ENCODE assay signal across 15 cellular contexts in genomic region chr3:180018588-180018987, GRCh38. TPM values are rescaled to one million over a fixed set of nuclear protein-coding genes. Genes with fewer than 3 reads are reported as not detected.
DNase-seq lines count a peak whose midpoint lies in the region; ATAC-seq, FAIRE-seq and TF ChIP-seq lines count a peak whose summit lies in the region.
"Had no signal": no experiment of that assay in that cellular context is flagged by ENCODE, and none has a peak within 500 bp of the region (broad histone marks: within the 10 kb centered on the region; RNA-seq: fewer than 3 reads in every experiment).

No MANE protein-coding gene starts in this region.

- no peaks in the 10 kb centered on the region for H4K20me1 ChIP-seq in mammary epithelial cell (ENCODE audit: insufficient read depth, low read length)

- TF ChIP-seq CTCF in mammary epithelial cell (conservative IDR thresholded peaks at IDR 0.05 in 1 of 2, IDR thresholded peaks at IDR 0.05 in 1 of 2; ENCODE audit: extremely low read depth in 1 of 2, insufficient read depth in 1 of 2, low read depth in 1 of 2, low read length in 2 of 2) (peak in 1 of 2 donors; percentile 31), bronchial epithelial cell (IDR thresholded peaks at IDR 0.05; ENCODE audit: insufficient read depth, low read length, severe bottlenecking) (peak; percentile 9), mesothelial cell of epicardium (IDR thresholded peaks at IDR 0.05; ENCODE audit: unreplicated experiment) (no peak)

- CTCF ChIA-PET in mammary epithelial cell (lab: Charles Lee; ENCODE audit: low non-redundant PET): no interaction called here

- no peaks in the 10 kb centered on the region for H3K27me3 ChIP-seq in mammary epithelial cell (ENCODE audit: insufficient read depth, low read length)
- no peaks in the 10 kb centered on the region for H3K27me3 ChIP-seq in bronchial epithelial cell (ENCODE audit: control insufficient read depth, insufficient read depth, low read length)
- H3K27me3 ChIP-seq: gastroesophageal sphincter, pancreas had no signal

- no peak overlapping the region for H3K27ac Mint-ChIP-seq in mesothelial cell of epicardium
- H3K27ac Mint-ChIP-seq: activated CD8-positive, alpha-beta T cell treated with anti-CD3 and anti-CD28 coated beads, Interleukin-2, amount 10 ng/mL, durations not matched to agents 7 days and 5 days had no signal

- no peaks in the 10 kb centered on the region for H3K36me3 ChIP-seq in mammary epithelial cell (ENCODE audit: insufficient read depth, low read length)
- no peaks in the 10 kb centered on the region for H3K36me3 ChIP-seq in bronchial epithelial cell (ENCODE audit: control insufficient read depth, insufficient read depth, low read length)
- H3K36me3 ChIP-seq: gastroesophageal sphincter, pancreas had no signal

- DNase-seq in T47D (ENCODE audit: low read depth in 1 of 2, low spot score in 1 of 2): peak; percentile 42 to 71
- DNase-seq in mammary epithelial cell: no peak
- DNase-seq in bronchial epithelial cell (ENCODE audit: low read depth): no peak
- no peak for DNase-seq in mesothelial cell of epicardium (ENCODE audit: low spot score in 2 of 2, unreplicated experiment in 2 of 2)
- DNase-seq in NCI-H2107 treated with DMSO at 0.1 percent for 48 hours (lab: John Stamatoyannopoulos, UW; ENCODE audit: unreplicated experiment): no peak
- DNase-seq in DMS153 treated with DMSO at 0.1 percent for 48 hours (lab: John Stamatoyannopoulos, UW; ENCODE audit: unreplicated experiment): no peak
- DNase-seq in NOMO-1 treated with dmso at 0.1 percent for 144 hours (lab: John Stamatoyannopoulos, UW; ENCODE audit: unreplicated experiment): no peak
- DNase-seq: activated CD8-positive, alpha-beta T cell treated with anti-CD3 and anti-CD28 coated beads, Interleukin-2, amount 10 ng/mL, durations not matched to agents 7 days and 5 days; NCI-H187 treated with DMSO at 0.1 percent for 48 hours; pancreas; stimulated activated naive CD8-positive, alpha-beta T cell treated with anti-CD3 and anti-CD28 coated beads, Interleukin-15, Interleukin-2, amounts not matched to agents 100 U/mL and 50 U/mL, for 24 hours had no signal

- peak; percentile 69 for ATAC-seq in HG03064 (IDR thresholded peaks at IDR 0.05; ENCODE audit: low read depth, unreplicated experiment)
- ATAC-seq: A549; activated CD8-positive, alpha-beta T cell treated with anti-CD3 and anti-CD28 coated beads, Interleukin-2, amount 10 ng/mL, durations not matched to agents 7 days and 5 days; gastroesophageal sphincter; stimulated activated naive CD8-positive, alpha-beta T cell treated with anti-CD3 and anti-CD28 coated beads, Interleukin-15, Interleukin-2, amounts not matched to agents 100 U/mL and 50 U/mL, for 24 hours had no signal

- H3K4me3 Mint-ChIP-seq in mesothelial cell of epicardium: no peak overlapping the region
- H3K4me3 Mint-ChIP-seq: activated CD8-positive, alpha-beta T cell treated with anti-CD3 and anti-CD28 coated beads, Interleukin-2, amount 10 ng/mL, durations not matched to agents 7 days and 5 days had no signal

- H2AFZ ChIP-seq in mammary epithelial cell (ENCODE audit: low read depth, low read length): no peak overlapping the region

- 65% methylated on average over 4 of the region's 4 CpGs for WGBS in mammary epithelial cell (ENCODE audit: low coverage, missing lambda C conversion rate)

- H3K9me3 ChIP-seq in mammary epithelial cell (replicated peaks; ENCODE audit: insufficient read depth, low read length): no peaks in the 10 kb centered on the region
- H3K9me3 ChIP-seq: A549, gastroesophageal sphincter, pancreas had no signal

- in situ Hi-C loops in T47D (cut with HindIII; ENCODE audit: low pct_unique_long_range_greater_than_20kb, low sequenced_read_pairs) (no loop called here), mammary epithelial cell (cut with MboI; ENCODE audit: low sequenced_read_pairs in 2 of 2) (no loop called here)

- no peak overlapping the region for H3K27ac ChIP-seq in mammary epithelial cell (ENCODE audit: insufficient read depth, low read depth, low read length)
- H3K27ac ChIP-seq: A549, gastroesophageal sphincter, pancreas had no signal

- no peaks in the 10 kb centered on the region for H3K4me1 Mint-ChIP-seq in mesothelial cell of epicardium

- FAIRE-seq in bronchial epithelial cell (lab: Jason Lieb, UNC): no peak
- FAIRE-seq: A549, pancreas had no signal

- dilution Hi-C loops in mammary epithelial cell (cut with HindIII; ENCODE audit: low sequenced_read_pairs): no loop called here

- no TSS peak for BruUV-seq in mammary epithelial cell (replicated peaks; lab: Mats Ljungman, UMichigan)

- no peaks in the 10 kb centered on the region for H3K36me3 Mint-ChIP-seq in mesothelial cell of epicardium

- H3K4me2 ChIP-seq in mammary epithelial cell (ENCODE audit: insufficient read depth, low read depth, low read length): no peak overlapping the region
- H3K4me2 ChIP-seq: A549 had no signal

- no peaks in the 10 kb centered on the region for H3K9me3 Mint-ChIP-seq in mesothelial cell of epicardium

- H3K4me3 ChIP-seq in mammary epithelial cell (replicated peaks in 1 of 3; ENCODE audit: insufficient read depth in 1 of 3, low read depth in 2 of 3, low read length in 3 of 3) (no peak overlapping the region), bronchial epithelial cell (ENCODE audit: low read depth, low read length) (no peak overlapping the region)
- H3K4me3 ChIP-seq: A549, gastroesophageal sphincter, pancreas had no signal

- no peaks in the 10 kb centered on the region for H3K4me1 ChIP-seq in mammary epithelial cell (ENCODE audit: insufficient read depth, low read length)
- H3K4me1 ChIP-seq: A549, gastroesophageal sphincter, pancreas had no signal

- peaks cover 1% of the 10 kb centered on the region for H3K27me3 Mint-ChIP-seq in mesothelial cell of epicardium (ENCODE audit: low read depth)

- H3K9ac ChIP-seq in mammary epithelial cell (ENCODE audit: insufficient read depth, low read length): no peak overlapping the region

- H3K79me2 ChIP-seq in mammary epithelial cell (ENCODE audit: insufficient read depth, low read length): no peaks in the 10 kb centered on the region

- intact Hi-C loops in mammary epithelial cell (cut with micrococcal nuclease): no loop called here

RNA-seq across cellular contexts. Expression of gene PEX5L, which starts 18.1 kb away (rescaled TPM):
- total RNA-seq in mammary epithelial cell (1 to 10 TPM in 1 of 2 donors, under 1 TPM in 1; 0.83 to 7.1 TPM), bronchial epithelial cell (under 0.01 TPM in 2 replicates), mesothelial cell of epicardium (0.04 to 0.32 TPM (median 0.20 TPM) in 3 replicates)
- polyA plus RNA-seq in mammary epithelial cell: 0.86 TPM
- not detected for polyA minus RNA-seq in mammary epithelial cell
- total RNA-seq: activated CD8-positive, alpha-beta T cell treated with anti-CD3 and anti-CD28 coated beads, Interleukin-2, amount 10 ng/mL, durations not matched to agents 7 days and 5 days; lower leg skin had no signal

Comparison
In these comparisons a context has a peak if more than half of its experiments do, and no peak if none do; other contexts are left out.
1. DNase-seq: peak in T47D (2 of 2); none in mammary epithelial cell (single experiment), bronchial epithelial cell (single experiment), mesothelial cell of epicardium (0 of 2), NCI-H2107 treated with DMSO at 0.1 percent for 48 hours (single experiment), DMS153 treated with DMSO at 0.1 percent for 48 hours (single experiment) and NOMO-1 treated with dmso at 0.1 percent for 144 hours (single experiment).